In the genomic region with DNA sequence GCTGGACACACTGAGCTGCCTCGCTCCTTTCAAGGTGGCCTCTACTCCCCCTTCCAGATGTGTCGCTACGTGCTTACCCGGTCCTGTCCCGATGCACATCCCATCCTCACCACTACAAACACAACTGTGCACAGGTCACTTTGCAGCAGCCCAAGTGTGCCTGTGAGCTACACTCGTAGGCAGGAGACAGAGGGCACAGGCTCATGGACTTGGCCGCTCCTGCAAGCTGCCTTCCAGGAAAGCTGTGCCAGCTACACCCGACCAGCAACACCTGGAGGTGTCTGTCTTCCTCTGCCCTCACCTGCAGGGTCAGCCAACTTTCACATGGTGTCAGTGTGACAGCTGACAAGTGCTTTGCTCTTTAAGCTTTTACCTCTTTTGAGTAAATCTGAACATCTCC, we compare ENCODE assay signal across 18 cellular contexts. TPM values are rescaled to one million over a fixed set of nuclear protein-coding genes. Genes with fewer than 3 reads are reported as not detected.
DNase-seq lines count a peak whose midpoint lies in the region; ATAC-seq, FAIRE-seq and TF ChIP-seq lines count a peak whose summit lies in the region.
"Had no signal": no experiment of that assay in that cellular context is flagged by ENCODE, and none has a peak within 500 bp of the region (broad histone marks: within the 10 kb centered on the region; RNA-seq: fewer than 3 reads in every experiment).

No MANE protein-coding gene starts in this region.

- TF ChIP-seq POLR2A in GM12891 (IDR thresholded peaks at IDR 0.05; ENCODE audit: low read depth, low read length): no peak

- H3K36me3 Mint-ChIP-seq in activated CD8-positive, alpha-beta memory T cell treated with anti-CD3 and anti-CD28 coated beads, Interleukin-2, amount 10 ng/mL, durations not matched to agents 7 days and 5 days: peaks cover 17% of the 10 kb centered on the region
- peaks cover 22% of the 10 kb centered on the region for H3K36me3 Mint-ChIP-seq in activated CD8-positive, alpha-beta T cell treated with anti-CD3 and anti-CD28 coated beads, Interleukin-2, amount 10 ng/mL, durations not matched to agents 7 days and 5 days (ENCODE audit: low read depth)
- H3K36me3 Mint-ChIP-seq in activated naive CD8-positive, alpha-beta T cell treated with anti-CD3 and anti-CD28 coated beads for 36 hours: peaks cover 13% of the 10 kb centered on the region

- H3K4me1 ChIP-seq in psoas muscle: peaks cover 19% of the 10 kb centered on the region
- H3K4me1 ChIP-seq: BLaER1 treated with 17β-estradiol and CSF1 and Interleukin-3, amounts not matched to agents 10 nM and 100 nM; Peyer's patch had no signal

- FAIRE-seq in GM12891 (lab: Jason Lieb, UNC): no peak

- intact Hi-C loops in psoas muscle (cut with DNase I): no loop called here

- H3K27ac Mint-ChIP-seq in activated CD8-positive, alpha-beta memory T cell treated with anti-CD3 and anti-CD28 coated beads, Interleukin-2, amount 10 ng/mL, durations not matched to agents 7 days and 5 days: no peak overlapping the region
- H3K27ac Mint-ChIP-seq in activated CD8-positive, alpha-beta T cell treated with anti-CD3 and anti-CD28 coated beads, Interleukin-2, amount 10 ng/mL, durations not matched to agents 7 days and 5 days: no peak overlapping the region
- no peak overlapping the region for H3K27ac Mint-ChIP-seq in activated naive CD8-positive, alpha-beta T cell treated with anti-CD3 and anti-CD28 coated beads for 36 hours

- POLR2A ChIA-PET in activated CD8-positive, alpha-beta T cell treated with anti-CD3 and anti-CD28 coated beads, Interleukin-2, amount 10 ng/mL, durations not matched to agents 7 days and 5 days (lab: Charles Lee): interaction anchor here (1.7 kb wide), 1 partner anchor 21 kb away, joined by 4 read pairs; no protein-coding TSS in a partner anchor

- 43 to 57% (median 44%) methylated on average over 8 of the region's 8 CpGs for WGBS in psoas muscle, 3 donors

- no peak overlapping the region for H3K4me3 ChIP-seq in psoas muscle
- H3K4me3 ChIP-seq: BLaER1 treated with 17β-estradiol and CSF1 and Interleukin-3, amounts not matched to agents 10 nM and 100 nM; Peyer's patch had no signal

- TF ChIP-seq CTCF in psoas muscle (IDR thresholded peaks at IDR 0.05): no peak

- no peaks in the 10 kb centered on the region for H3K27me3 ChIP-seq in psoas muscle (ENCODE audit: insufficient read depth in 3 of 3, low read length in 2 of 3)
- H3K27me3 ChIP-seq: BLaER1 treated with 17β-estradiol and CSF1 and Interleukin-3, amounts not matched to agents 10 nM and 100 nM; Peyer's patch had no signal

- CTCF ChIA-PET in activated CD8-positive, alpha-beta memory T cell treated with anti-CD3 and anti-CD28 coated beads, Interleukin-2, amount 10 ng/mL, durations not matched to agents 7 days and 5 days (lab: Charles Lee): no interaction called here
- CTCF ChIA-PET in activated CD8-positive, alpha-beta T cell treated with anti-CD3 and anti-CD28 coated beads, Interleukin-2, amount 10 ng/mL, durations not matched to agents 7 days and 5 days (lab: Charles Lee): interaction anchor here (0.8 to 1.0 kb wide), 2 partner anchors 12 to 34 kb away, joined by 3 read pairs; no protein-coding TSS in a partner anchor

- no peak for ATAC-seq in activated CD8-positive, alpha-beta memory T cell treated with anti-CD3 and anti-CD28 coated beads, Interleukin-2, amount 10 ng/mL, durations not matched to agents 7 days and 5 days
- ATAC-seq in left lobe of liver (peak; percentile 90), psoas muscle (peak; percentile 87 to 96 (median 94)), HG03139 (IDR thresholded peaks at IDR 0.05; ENCODE audit: unreplicated experiment) (no peak)
- no peak for ATAC-seq in activated CD8-positive, alpha-beta T cell treated with anti-CD3 and anti-CD28 coated beads, Interleukin-2, amount 10 ng/mL, durations not matched to agents 7 days and 5 days
- ATAC-seq: SK-N-SH treated with all-trans-retinoic acid at 6 μM for 48 hours had no signal

- H3K4me1 Mint-ChIP-seq in activated CD8-positive, alpha-beta memory T cell treated with anti-CD3 and anti-CD28 coated beads, Interleukin-2, amount 10 ng/mL, durations not matched to agents 7 days and 5 days: no peaks in the 10 kb centered on the region
- no peaks in the 10 kb centered on the region for H3K4me1 Mint-ChIP-seq in activated CD8-positive, alpha-beta T cell treated with anti-CD3 and anti-CD28 coated beads, Interleukin-2, amount 10 ng/mL, durations not matched to agents 7 days and 5 days (ENCODE audit: low read depth)
- H3K4me1 Mint-ChIP-seq in activated naive CD8-positive, alpha-beta T cell treated with anti-CD3 and anti-CD28 coated beads for 36 hours: no peaks in the 10 kb centered on the region

- no peaks in the 10 kb centered on the region for H3K9me3 Mint-ChIP-seq in activated CD8-positive, alpha-beta memory T cell treated with anti-CD3 and anti-CD28 coated beads, Interleukin-2, amount 10 ng/mL, durations not matched to agents 7 days and 5 days (ENCODE audit: low read depth)
- no peaks in the 10 kb centered on the region for H3K9me3 Mint-ChIP-seq in activated CD8-positive, alpha-beta T cell treated with anti-CD3 and anti-CD28 coated beads, Interleukin-2, amount 10 ng/mL, durations not matched to agents 7 days and 5 days (ENCODE audit: insufficient read depth)
- H3K9me3 Mint-ChIP-seq in activated naive CD8-positive, alpha-beta T cell treated with anti-CD3 and anti-CD28 coated beads for 36 hours: no peaks in the 10 kb centered on the region

- H3K9me3 ChIP-seq in psoas muscle: no peaks in the 10 kb centered on the region
- H3K9me3 ChIP-seq: BLaER1 treated with 17β-estradiol and CSF1 and Interleukin-3, amounts not matched to agents 10 nM and 100 nM; Peyer's patch had no signal

- DNase-seq in GM12891 (ENCODE audit: insufficient read length, low spot score) (no peak), left lobe of liver (ENCODE audit: low spot score) (no peak), psoas muscle (peak in 1 of 2 donors; percentile 76), 8988T (no peak)
- peak; percentile 28 for DNase-seq in activated CD8-positive, alpha-beta memory T cell treated with anti-CD3 and anti-CD28 coated beads, Interleukin-2, amount 10 ng/mL, durations not matched to agents 7 days and 5 days
- no peak for DNase-seq in activated CD8-positive, alpha-beta T cell treated with anti-CD3 and anti-CD28 coated beads, Interleukin-2, amount 10 ng/mL, durations not matched to agents 7 days and 5 days
- DNase-seq in activated naive CD8-positive, alpha-beta T cell treated with anti-CD3 and anti-CD28 coated beads for 36 hours: no peak
- DNase-seq: DMS153, NCI-H1092 treated with DMSO at 0.1 percent for 48 hours, NCI-H1694, NCI-H2107, NCI-H748 treated with DMSO at 0.1 percent for 48 hours, Peyer's patch, SHP77 had no signal

- H3K27ac ChIP-seq in psoas muscle: peak overlapping the region; percentile 58
- H3K27ac ChIP-seq: BLaER1 treated with 17β-estradiol and CSF1 and Interleukin-3, amounts not matched to agents 10 nM and 100 nM; KMS-11; Peyer's patch had no signal

- H3K4me3 Mint-ChIP-seq in activated CD8-positive, alpha-beta memory T cell treated with anti-CD3 and anti-CD28 coated beads, Interleukin-2, amount 10 ng/mL, durations not matched to agents 7 days and 5 days: no peak overlapping the region
- no peak overlapping the region for H3K4me3 Mint-ChIP-seq in activated CD8-positive, alpha-beta T cell treated with anti-CD3 and anti-CD28 coated beads, Interleukin-2, amount 10 ng/mL, durations not matched to agents 7 days and 5 days
- no peak overlapping the region for H3K4me3 Mint-ChIP-seq in activated naive CD8-positive, alpha-beta T cell treated with anti-CD3 and anti-CD28 coated beads for 36 hours

- peaks cover 3 to 55% of the 10 kb centered on the region in 2 donors for H3K36me3 ChIP-seq in psoas muscle (ENCODE audit: insufficient read depth in 1 of 2, low read depth in 1 of 2)

- no peaks in the 10 kb centered on the region for H3K27me3 Mint-ChIP-seq in activated CD8-positive, alpha-beta memory T cell treated with anti-CD3 and anti-CD28 coated beads, Interleukin-2, amount 10 ng/mL, durations not matched to agents 7 days and 5 days
- no peaks in the 10 kb centered on the region for H3K27me3 Mint-ChIP-seq in activated CD8-positive, alpha-beta T cell treated with anti-CD3 and anti-CD28 coated beads, Interleukin-2, amount 10 ng/mL, durations not matched to agents 7 days and 5 days (ENCODE audit: low read depth)
- H3K27me3 Mint-ChIP-seq in activated naive CD8-positive, alpha-beta T cell treated with anti-CD3 and anti-CD28 coated beads for 36 hours: no peaks in the 10 kb centered on the region

TF ChIP-seq in GM12891, 5 proteins besides CTCF, POLR2A, EP300 and RAD21:
- peak; percentile 45; the same call in 1 of the 2 replicates for TF ChIP-seq POLR2AphosphoS5 (IDR thresholded peaks at IDR 0.05; ENCODE audit: low read depth, low read length)
- no peak for TF ChIP-seq TAF1 (IDR thresholded peaks at IDR 0.05; ENCODE audit: low read depth, low read length)
TF ChIP-seq in GM12891: peak in this region for 1.

RNA-seq across cellular contexts. Expression of gene CARS2, which starts 15.4 kb away (rescaled TPM):
- 67.0 TPM for polyA plus RNA-seq in GM12891 (2012; ENCODE audit: low read depth, missing spikeins)
- total RNA-seq in activated CD8-positive, alpha-beta memory T cell treated with anti-CD3 and anti-CD28 coated beads, Interleukin-2, amount 10 ng/mL, durations not matched to agents 7 days and 5 days: 10 to 100 TPM; 72.0 to 75.9 TPM
- total RNA-seq in left lobe of liver: 33.9 TPM
- total RNA-seq in psoas muscle: 10 to 100 TPM; 41.3 to 59.0 (median 49.5) TPM
- polyA plus RNA-seq in psoas muscle: 10 to 100 TPM; 56.3 to 85.2 (median 57.0) TPM
- total RNA-seq in activated CD8-positive, alpha-beta T cell treated with anti-CD3 and anti-CD28 coated beads, Interleukin-2, amount 10 ng/mL, durations not matched to agents 7 days and 5 days: 10 to 100 TPM; 73.1 to 79.9 TPM
- 10 to 100 TPM; 81.1 to 84.8 TPM for total RNA-seq in activated naive CD8-positive, alpha-beta T cell treated with anti-CD3 and anti-CD28 coated beads for 36 hours

RNA-seq across cellular contexts. Expression of gene ING1, which starts 23.0 kb away (rescaled TPM):
- polyA plus RNA-seq in GM12891 (2012; ENCODE audit: low read depth, missing spikeins): 19.1 TPM
- total RNA-seq in activated CD8-positive, alpha-beta memory T cell treated with anti-CD3 and anti-CD28 coated beads, Interleukin-2, amount 10 ng/mL, durations not matched to agents 7 days and 5 days: 10 to 100 TPM; 15.3 to 21.6 TPM
- total RNA-seq in left lobe of liver (15.2 TPM), psoas muscle (1 to 10 TPM; 5.2 to 7.0 (median 5.9) TPM)
- 10 to 100 TPM in 2 of 3 donors, 1 to 10 TPM in 1; 8.2 to 16.9 (median 13.8) TPM for polyA plus RNA-seq in psoas muscle
- total RNA-seq in activated CD8-positive, alpha-beta T cell treated with anti-CD3 and anti-CD28 coated beads, Interleukin-2, amount 10 ng/mL, durations not matched to agents 7 days and 5 days: 10 to 100 TPM; 19.8 to 21.4 TPM
- 10 to 100 TPM; 16.7 to 18.4 TPM for total RNA-seq in activated naive CD8-positive, alpha-beta T cell treated with anti-CD3 and anti-CD28 coated beads for 36 hours

Comparison
In these comparisons a context has a peak if more than half of its experiments do, and no peak if none do; other contexts are left out.
1. ATAC-seq: peak in left lobe of liver (single experiment) and psoas muscle (4 of 4); none in activated CD8-positive, alpha-beta memory T cell treated with anti-CD3 and anti-CD28 coated beads, Interleukin-2, amount 10 ng/mL, durations not matched to agents 7 days and 5 days (single experiment), HG03139 (single experiment) and activated CD8-positive, alpha-beta T cell treated with anti-CD3 and anti-CD28 coated beads, Interleukin-2, amount 10 ng/mL, durations not matched to agents 7 days and 5 days (single experiment).